Comparison of ENCODE assay signal across 1 cellular context in genomic region chr16:12203780-12204351, GRCh38.
TF ChIP-seq lines count a peak whose summit lies in the region.

No MANE protein-coding gene starts in this region.

TF ChIP-seq in HepG2, 621 proteins besides CTCF, POLR2A, EP300 and RAD21 (continued from another document and continues in another):
- TF ChIP-seq, protein P1, sequence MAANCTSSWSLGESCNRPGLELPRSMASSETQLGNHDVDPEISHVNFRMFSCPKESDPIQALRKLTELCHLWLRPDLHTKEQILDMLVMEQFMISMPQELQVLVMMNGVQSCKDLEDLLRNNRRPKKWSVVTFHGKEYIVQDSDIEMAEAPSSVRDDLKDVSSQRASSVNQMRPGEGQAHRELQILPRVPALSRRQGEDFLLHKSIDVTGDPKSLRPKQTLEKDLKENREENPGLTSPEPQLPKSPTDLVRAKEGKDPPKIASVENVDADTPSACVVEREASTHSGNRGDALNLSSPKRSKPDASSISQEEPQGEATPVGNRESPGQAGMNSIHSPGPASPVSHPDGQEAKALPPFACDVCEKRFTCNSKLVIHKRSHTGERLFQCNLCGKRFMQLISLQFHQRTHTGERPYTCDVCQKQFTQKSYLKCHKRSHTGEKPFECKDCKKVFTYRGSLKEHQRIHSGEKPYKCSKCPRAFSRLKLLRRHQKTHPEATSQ (CRISPR knock-in tag; IDR thresholded peaks at IDR 0.05; ENCODE audit: borderline replicate concordance) = 0 out of 2 replicates have a peak, but pooled peaks have one; percentile 54
- TF ChIP-seq ESRRA (CRISPR knock-in tag; IDR thresholded peaks at IDR 0.05; ENCODE audit: low read depth) (no peak; the same call in 1 of the 2 replicates), ZNF746 (CRISPR knock-in tag; IDR thresholded peaks at IDR 0.05) (0 out of 2 replicates have a peak, but pooled peaks have one; percentile 1), TFAP4 (IDR thresholded peaks at IDR 0.05; ENCODE audit: borderline replicate concordance, low read depth) (peak; percentile 85), ZMAT3 (CRISPR knock-in tag; conservative IDR thresholded peaks at IDR 0.05) (0 out of 2 replicates have a peak, but pooled peaks have one; percentile 5), ZFP36L1 (CRISPR knock-in tag; IDR thresholded peaks at IDR 0.05) (peak; percentile 45; the same call in 1 of the 2 replicates), RCOR2 (CRISPR knock-in tag; IDR thresholded peaks at IDR 0.05) (0 out of 2 replicates have a peak, but pooled peaks have one; percentile 18), CENPT (CRISPR knock-in tag; IDR thresholded peaks at IDR 0.05; ENCODE audit: low read depth) (no peak), HNF1B (CRISPR knock-in tag; IDR thresholded peaks at IDR 0.05) (peak; percentile 75; the same call in 1 of the 2 replicates), PRPF4 (IDR thresholded peaks at IDR 0.05; ENCODE audit: low read depth, low read length, poor library complexity, severe bottlenecking) (no peak), ZFY (CRISPR knock-in tag; IDR thresholded peaks at IDR 0.05) (0 out of 2 replicates have a peak, but pooled peaks have one; percentile 11), SAP130 (CRISPR knock-in tag; IDR thresholded peaks at IDR 0.05; ENCODE audit: low read depth) (peak; percentile 44; the same call in 1 of the 2 replicates), CEBPG (CRISPR knock-in tag; IDR thresholded peaks at IDR 0.05) (0 out of 2 replicates have a peak, but pooled peaks have one; percentile 10), ZFX (CRISPR knock-in tag; IDR thresholded peaks at IDR 0.05; ENCODE audit: low read depth) (peak; percentile 53; the same call in 1 of the 2 replicates), MAX (IDR thresholded peaks at IDR 0.05) (peak; percentile 24; the same call in 1 of the 2 replicates), ZNF572 (CRISPR knock-in tag; IDR thresholded peaks at IDR 0.05) (peak; percentile 88; the same call in 1 of the 2 replicates), HOXA5 (CRISPR knock-in tag; IDR thresholded peaks at IDR 0.05) (0 out of 2 replicates have a peak, but pooled peaks have one; percentile 28), ZFP37 (CRISPR knock-in tag; IDR thresholded peaks at IDR 0.05; ENCODE audit: borderline replicate concordance) (no peak), ZNF143 (CRISPR knock-in tag; IDR thresholded peaks at IDR 0.05) (0 out of 2 replicates have a peak, but pooled peaks have one; percentile 34), ZSCAN30 (CRISPR knock-in tag; IDR thresholded peaks at IDR 0.05) (no peak), ZNF263 (CRISPR knock-in tag; IDR thresholded peaks at IDR 0.05) (0 out of 2 replicates have a peak, but pooled peaks have one; percentile 27), FOXP4 (CRISPR knock-in tag; IDR thresholded peaks at IDR 0.05) (peak; percentile 24; the same call in 1 of the 2 replicates), PAX8 (CRISPR knock-in tag; IDR thresholded peaks at IDR 0.05; ENCODE audit: borderline replicate concordance) (peak; percentile 31; the same call in 1 of the 2 replicates), ZNF432 (CRISPR knock-in tag; IDR thresholded peaks at IDR 0.05; ENCODE audit: borderline replicate concordance) (0 out of 2 replicates have a peak, but pooled peaks have one; percentile 60), AHR (CRISPR knock-in tag; IDR thresholded peaks at IDR 0.05) (peak; percentile 69; the same call in 1 of the 2 replicates), ZBTB42 (CRISPR knock-in tag; IDR thresholded peaks at IDR 0.05) (peak; percentile 74; the same call in 1 of the 2 replicates), ZNF329 (CRISPR knock-in tag; IDR thresholded peaks at IDR 0.05; ENCODE audit: low read depth) (peak; percentile 53; the same call in 1 of the 2 replicates), CEBPB (IDR thresholded peaks at IDR 0.05; ENCODE audit: borderline replicate concordance, low read depth, low read length) (peak; percentile 77; the same call in 1 of the 2 replicates), ZNF737 (CRISPR knock-in tag; IDR thresholded peaks at IDR 0.05; ENCODE audit: borderline replicate concordance) (peak; percentile 29; the same call in 1 of the 2 replicates), ZMYM3 (CRISPR knock-in tag; IDR thresholded peaks at IDR 0.05) (peak; percentile 33; the same call in 1 of the 2 replicates), ZNF3 (CRISPR knock-in tag; IDR thresholded peaks at IDR 0.05) (0 out of 2 replicates have a peak, but pooled peaks have one; percentile 36), ZNF292 (CRISPR knock-in tag; IDR thresholded peaks at IDR 0.05; ENCODE audit: borderline replicate concordance, low read depth) (peak; percentile 93)
- TF ChIP-seq, protein P2, sequence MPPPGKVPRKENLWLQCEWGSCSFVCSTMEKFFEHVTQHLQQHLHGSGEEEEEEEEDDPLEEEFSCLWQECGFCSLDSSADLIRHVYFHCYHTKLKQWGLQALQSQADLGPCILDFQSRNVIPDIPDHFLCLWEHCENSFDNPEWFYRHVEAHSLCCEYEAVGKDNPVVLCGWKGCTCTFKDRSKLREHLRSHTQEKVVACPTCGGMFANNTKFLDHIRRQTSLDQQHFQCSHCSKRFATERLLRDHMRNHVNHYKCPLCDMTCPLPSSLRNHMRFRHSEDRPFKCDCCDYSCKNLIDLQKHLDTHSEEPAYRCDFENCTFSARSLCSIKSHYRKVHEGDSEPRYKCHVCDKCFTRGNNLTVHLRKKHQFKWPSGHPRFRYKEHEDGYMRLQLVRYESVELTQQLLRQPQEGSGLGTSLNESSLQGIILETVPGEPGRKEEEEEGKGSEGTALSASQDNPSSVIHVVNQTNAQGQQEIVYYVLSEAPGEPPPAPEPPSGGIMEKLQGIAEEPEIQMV (CRISPR knock-in tag; IDR thresholded peaks at IDR 0.05; ENCODE audit: low read depth) = peak; percentile 38; the same call in 1 of the 2 replicates
- TF ChIP-seq, protein P3, sequence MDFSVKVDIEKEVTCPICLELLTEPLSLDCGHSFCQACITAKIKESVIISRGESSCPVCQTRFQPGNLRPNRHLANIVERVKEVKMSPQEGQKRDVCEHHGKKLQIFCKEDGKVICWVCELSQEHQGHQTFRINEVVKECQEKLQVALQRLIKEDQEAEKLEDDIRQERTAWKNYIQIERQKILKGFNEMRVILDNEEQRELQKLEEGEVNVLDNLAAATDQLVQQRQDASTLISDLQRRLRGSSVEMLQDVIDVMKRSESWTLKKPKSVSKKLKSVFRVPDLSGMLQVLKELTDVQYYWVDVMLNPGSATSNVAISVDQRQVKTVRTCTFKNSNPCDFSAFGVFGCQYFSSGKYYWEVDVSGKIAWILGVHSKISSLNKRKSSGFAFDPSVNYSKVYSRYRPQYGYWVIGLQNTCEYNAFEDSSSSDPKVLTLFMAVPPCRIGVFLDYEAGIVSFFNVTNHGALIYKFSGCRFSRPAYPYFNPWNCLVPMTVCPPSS (IDR thresholded peaks at IDR 0.05) = no peak
- TF ChIP-seq, protein P4, sequence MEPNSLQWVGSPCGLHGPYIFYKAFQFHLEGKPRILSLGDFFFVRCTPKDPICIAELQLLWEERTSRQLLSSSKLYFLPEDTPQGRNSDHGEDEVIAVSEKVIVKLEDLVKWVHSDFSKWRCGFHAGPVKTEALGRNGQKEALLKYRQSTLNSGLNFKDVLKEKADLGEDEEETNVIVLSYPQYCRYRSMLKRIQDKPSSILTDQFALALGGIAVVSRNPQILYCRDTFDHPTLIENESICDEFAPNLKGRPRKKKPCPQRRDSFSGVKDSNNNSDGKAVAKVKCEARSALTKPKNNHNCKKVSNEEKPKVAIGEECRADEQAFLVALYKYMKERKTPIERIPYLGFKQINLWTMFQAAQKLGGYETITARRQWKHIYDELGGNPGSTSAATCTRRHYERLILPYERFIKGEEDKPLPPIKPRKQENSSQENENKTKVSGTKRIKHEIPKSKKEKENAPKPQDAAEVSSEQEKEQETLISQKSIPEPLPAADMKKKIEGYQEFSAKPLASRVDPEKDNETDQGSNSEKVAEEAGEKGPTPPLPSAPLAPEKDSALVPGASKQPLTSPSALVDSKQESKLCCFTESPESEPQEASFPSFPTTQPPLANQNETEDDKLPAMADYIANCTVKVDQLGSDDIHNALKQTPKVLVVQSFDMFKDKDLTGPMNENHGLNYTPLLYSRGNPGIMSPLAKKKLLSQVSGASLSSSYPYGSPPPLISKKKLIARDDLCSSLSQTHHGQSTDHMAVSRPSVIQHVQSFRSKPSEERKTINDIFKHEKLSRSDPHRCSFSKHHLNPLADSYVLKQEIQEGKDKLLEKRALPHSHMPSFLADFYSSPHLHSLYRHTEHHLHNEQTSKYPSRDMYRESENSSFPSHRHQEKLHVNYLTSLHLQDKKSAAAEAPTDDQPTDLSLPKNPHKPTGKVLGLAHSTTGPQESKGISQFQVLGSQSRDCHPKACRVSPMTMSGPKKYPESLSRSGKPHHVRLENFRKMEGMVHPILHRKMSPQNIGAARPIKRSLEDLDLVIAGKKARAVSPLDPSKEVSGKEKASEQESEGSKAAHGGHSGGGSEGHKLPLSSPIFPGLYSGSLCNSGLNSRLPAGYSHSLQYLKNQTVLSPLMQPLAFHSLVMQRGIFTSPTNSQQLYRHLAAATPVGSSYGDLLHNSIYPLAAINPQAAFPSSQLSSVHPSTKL (CRISPR knock-in tag; IDR thresholded peaks at IDR 0.05) = no peak
- TF ChIP-seq, protein P5, sequence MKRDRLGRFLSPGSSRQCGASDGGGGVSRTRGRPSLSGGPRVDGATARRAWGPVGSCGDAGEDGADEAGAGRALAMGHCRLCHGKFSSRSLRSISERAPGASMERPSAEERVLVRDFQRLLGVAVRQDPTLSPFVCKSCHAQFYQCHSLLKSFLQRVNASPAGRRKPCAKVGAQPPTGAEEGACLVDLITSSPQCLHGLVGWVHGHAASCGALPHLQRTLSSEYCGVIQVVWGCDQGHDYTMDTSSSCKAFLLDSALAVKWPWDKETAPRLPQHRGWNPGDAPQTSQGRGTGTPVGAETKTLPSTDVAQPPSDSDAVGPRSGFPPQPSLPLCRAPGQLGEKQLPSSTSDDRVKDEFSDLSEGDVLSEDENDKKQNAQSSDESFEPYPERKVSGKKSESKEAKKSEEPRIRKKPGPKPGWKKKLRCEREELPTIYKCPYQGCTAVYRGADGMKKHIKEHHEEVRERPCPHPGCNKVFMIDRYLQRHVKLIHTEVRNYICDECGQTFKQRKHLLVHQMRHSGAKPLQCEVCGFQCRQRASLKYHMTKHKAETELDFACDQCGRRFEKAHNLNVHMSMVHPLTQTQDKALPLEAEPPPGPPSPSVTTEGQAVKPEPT (CRISPR knock-in tag; IDR thresholded peaks at IDR 0.05; ENCODE audit: low read depth) = 0 out of 2 replicates have a peak, but pooled peaks have one; percentile 62
- TF ChIP-seq, protein P6, sequence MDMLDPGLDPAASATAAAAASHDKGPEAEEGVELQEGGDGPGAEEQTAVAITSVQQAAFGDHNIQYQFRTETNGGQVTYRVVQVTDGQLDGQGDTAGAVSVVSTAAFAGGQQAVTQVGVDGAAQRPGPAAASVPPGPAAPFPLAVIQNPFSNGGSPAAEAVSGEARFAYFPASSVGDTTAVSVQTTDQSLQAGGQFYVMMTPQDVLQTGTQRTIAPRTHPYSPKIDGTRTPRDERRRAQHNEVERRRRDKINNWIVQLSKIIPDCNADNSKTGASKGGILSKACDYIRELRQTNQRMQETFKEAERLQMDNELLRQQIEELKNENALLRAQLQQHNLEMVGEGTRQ (IDR thresholded peaks at IDR 0.05; ENCODE audit: low read depth, low read length) = peak; percentile 72
- TF ChIP-seq, protein P6 (CRISPR knock-in tag; IDR thresholded peaks at IDR 0.05; ENCODE audit: borderline replicate concordance) = peak; percentile 69; the same call in 1 of the 2 replicates
